In the genomic region with DNA sequence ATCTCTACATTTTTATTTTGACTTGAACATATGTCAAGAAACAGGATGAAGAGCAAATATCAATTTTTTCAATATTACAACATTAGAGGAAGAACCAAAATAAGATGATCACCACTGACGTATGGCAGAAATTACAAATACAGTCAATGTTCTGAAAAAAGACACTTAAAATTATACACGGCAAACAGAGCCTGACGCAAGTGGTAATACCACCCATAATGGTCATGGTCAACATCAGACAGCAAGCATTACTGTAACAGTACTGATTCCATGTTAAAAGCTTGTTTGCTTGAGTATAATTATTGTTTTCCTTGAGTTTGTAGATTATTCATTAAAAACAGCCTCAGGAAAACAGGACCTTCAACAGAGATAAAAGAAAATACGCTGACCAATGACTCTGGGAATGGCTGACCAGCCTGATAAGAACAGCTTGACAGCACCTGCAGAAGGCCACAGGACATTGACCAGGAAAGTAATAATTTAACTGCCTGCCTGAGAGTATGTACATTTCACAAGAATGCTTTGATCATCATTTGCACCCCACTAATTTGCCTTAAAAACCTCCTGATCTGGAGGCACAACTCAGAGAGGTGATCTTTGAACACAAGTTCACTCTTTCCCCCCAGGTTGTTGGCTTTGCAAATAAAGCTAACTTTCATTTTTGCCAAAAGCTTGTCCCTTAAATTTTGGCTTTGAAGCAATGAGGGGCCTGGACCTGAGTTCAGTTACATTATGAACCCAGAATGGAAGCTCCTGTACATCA, we compare ENCODE assay signal across 2 cellular contexts.
TF ChIP-seq lines count a peak whose summit lies in the region.

No MANE protein-coding gene starts in this region.

TF ChIP-seq in K562, 482 proteins besides CTCF, POLR2A, EP300 and RAD21 (continued from another document):
- TF ChIP-seq, protein P1, sequence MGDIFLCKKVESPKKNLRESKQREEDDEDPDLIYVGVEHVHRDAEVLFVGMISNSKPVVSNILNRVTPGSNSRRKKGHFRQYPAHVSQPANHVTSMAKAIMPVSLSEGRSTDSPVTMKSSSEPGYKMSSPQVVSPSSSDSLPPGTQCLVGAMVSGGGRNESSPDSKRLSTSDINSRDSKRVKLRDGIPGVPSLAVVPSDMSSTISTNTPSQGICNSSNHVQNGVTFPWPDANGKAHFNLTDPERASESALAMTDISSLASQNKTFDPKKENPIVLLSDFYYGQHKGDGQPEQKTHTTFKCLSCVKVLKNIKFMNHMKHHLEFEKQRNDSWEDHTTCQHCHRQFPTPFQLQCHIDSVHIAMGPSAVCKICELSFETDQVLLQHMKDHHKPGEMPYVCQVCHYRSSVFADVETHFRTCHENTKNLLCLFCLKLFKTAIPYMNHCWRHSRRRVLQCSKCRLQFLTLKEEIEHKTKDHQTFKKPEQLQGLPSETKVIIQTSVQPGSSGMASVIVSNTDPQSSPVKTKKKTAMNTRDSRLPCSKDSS (IDR thresholded peaks at IDR 0.05; ENCODE audit: low read depth, partially characterized antibody): no peak
- TF ChIP-seq CHD1 (IDR thresholded peaks at IDR 0.05; ENCODE audit: low read length) (no peak), ZNF324 (CRISPR knock-in tag; IDR thresholded peaks at IDR 0.05) (no peak), U2AF2 (optimal IDR thresholded peaks at IDR 0.05; ENCODE audit: low read depth, low read length) (no peak), TEAD4 (IDR thresholded peaks at IDR 0.05; ENCODE audit: low read length) (peak; percentile 73), TEAD4 (CRISPR knock-in tag; IDR thresholded peaks at IDR 0.05; ENCODE audit: borderline replicate concordance) (no peak), TCF7 (IDR thresholded peaks at IDR 0.05; ENCODE audit: borderline replicate concordance) (no peak)

TF ChIP-seq in HepG2, 621 proteins besides CTCF, POLR2A, EP300 and RAD21 (continued from another document and continues in another):
- TF ChIP-seq, protein P2, sequence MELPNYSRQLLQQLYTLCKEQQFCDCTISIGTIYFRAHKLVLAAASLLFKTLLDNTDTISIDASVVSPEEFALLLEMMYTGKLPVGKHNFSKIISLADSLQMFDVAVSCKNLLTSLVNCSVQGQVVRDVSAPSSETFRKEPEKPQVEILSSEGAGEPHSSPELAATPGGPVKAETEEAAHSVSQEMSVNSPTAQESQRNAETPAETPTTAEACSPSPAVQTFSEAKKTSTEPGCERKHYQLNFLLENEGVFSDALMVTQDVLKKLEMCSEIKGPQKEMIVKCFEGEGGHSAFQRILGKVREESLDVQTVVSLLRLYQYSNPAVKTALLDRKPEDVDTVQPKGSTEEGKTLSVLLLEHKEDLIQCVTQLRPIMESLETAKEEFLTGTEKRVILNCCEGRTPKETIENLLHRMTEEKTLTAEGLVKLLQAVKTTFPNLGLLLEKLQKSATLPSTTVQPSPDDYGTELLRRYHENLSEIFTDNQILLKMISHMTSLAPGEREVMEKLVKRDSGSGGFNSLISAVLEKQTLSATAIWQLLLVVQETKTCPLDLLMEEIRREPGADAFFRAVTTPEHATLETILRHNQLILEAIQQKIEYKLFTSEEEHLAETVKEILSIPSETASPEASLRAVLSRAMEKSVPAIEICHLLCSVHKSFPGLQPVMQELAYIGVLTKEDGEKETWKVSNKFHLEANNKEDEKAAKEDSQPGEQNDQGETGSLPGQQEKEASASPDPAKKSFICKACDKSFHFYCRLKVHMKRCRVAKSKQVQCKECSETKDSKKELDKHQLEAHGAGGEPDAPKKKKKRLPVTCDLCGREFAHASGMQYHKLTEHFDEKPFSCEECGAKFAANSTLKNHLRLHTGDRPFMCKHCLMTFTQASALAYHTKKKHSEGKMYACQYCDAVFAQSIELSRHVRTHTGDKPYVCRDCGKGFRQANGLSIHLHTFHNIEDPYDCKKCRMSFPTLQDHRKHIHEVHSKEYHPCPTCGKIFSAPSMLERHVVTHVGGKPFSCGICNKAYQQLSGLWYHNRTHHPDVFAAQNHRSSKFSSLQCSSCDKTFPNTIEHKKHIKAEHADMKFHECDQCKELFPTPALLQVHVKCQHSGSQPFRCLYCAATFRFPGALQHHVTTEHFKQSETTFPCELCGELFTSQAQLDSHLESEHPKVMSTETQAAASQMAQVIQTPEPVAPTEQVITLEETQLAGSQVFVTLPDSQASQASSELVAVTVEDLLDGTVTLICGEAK (IDR thresholded peaks at IDR 0.05): no peak
- TF ChIP-seq, protein P2 (CRISPR knock-in tag; IDR thresholded peaks at IDR 0.05): no peak; the same call in 1 of the 2 replicates
- no peak for TF ChIP-seq FOSL1 (CRISPR knock-in tag; IDR thresholded peaks at IDR 0.05; ENCODE audit: borderline replicate concordance)
- TF ChIP-seq, protein P3, sequence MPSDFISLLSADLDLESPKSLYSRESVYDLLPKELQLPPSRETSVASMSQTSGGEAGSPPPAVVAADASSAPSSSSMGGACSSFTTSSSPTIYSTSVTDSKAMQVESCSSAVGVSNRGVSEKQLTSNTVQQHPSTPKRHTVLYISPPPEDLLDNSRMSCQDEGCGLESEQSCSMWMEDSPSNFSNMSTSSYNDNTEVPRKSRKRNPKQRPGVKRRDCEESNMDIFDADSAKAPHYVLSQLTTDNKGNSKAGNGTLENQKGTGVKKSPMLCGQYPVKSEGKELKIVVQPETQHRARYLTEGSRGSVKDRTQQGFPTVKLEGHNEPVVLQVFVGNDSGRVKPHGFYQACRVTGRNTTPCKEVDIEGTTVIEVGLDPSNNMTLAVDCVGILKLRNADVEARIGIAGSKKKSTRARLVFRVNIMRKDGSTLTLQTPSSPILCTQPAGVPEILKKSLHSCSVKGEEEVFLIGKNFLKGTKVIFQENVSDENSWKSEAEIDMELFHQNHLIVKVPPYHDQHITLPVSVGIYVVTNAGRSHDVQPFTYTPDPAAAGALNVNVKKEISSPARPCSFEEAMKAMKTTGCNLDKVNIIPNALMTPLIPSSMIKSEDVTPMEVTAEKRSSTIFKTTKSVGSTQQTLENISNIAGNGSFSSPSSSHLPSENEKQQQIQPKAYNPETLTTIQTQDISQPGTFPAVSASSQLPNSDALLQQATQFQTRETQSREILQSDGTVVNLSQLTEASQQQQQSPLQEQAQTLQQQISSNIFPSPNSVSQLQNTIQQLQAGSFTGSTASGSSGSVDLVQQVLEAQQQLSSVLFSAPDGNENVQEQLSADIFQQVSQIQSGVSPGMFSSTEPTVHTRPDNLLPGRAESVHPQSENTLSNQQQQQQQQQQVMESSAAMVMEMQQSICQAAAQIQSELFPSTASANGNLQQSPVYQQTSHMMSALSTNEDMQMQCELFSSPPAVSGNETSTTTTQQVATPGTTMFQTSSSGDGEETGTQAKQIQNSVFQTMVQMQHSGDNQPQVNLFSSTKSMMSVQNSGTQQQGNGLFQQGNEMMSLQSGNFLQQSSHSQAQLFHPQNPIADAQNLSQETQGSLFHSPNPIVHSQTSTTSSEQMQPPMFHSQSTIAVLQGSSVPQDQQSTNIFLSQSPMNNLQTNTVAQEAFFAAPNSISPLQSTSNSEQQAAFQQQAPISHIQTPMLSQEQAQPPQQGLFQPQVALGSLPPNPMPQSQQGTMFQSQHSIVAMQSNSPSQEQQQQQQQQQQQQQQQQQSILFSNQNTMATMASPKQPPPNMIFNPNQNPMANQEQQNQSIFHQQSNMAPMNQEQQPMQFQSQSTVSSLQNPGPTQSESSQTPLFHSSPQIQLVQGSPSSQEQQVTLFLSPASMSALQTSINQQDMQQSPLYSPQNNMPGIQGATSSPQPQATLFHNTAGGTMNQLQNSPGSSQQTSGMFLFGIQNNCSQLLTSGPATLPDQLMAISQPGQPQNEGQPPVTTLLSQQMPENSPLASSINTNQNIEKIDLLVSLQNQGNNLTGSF (CRISPR knock-in tag; IDR thresholded peaks at IDR 0.05): no peak
- no peak for TF ChIP-seq ZC3H4 (CRISPR knock-in tag; IDR thresholded peaks at IDR 0.05; ENCODE audit: borderline replicate concordance)
- peak; percentile 97 for TF ChIP-seq NFIC (IDR thresholded peaks at IDR 0.05; ENCODE audit: low read length)
- TF ChIP-seq NR2F1 (CRISPR knock-in tag; IDR thresholded peaks at IDR 0.05): peak in 1 of 2 experiments; percentile 46; a peak in 1 of 4 replicates
- TF ChIP-seq, protein P4, sequence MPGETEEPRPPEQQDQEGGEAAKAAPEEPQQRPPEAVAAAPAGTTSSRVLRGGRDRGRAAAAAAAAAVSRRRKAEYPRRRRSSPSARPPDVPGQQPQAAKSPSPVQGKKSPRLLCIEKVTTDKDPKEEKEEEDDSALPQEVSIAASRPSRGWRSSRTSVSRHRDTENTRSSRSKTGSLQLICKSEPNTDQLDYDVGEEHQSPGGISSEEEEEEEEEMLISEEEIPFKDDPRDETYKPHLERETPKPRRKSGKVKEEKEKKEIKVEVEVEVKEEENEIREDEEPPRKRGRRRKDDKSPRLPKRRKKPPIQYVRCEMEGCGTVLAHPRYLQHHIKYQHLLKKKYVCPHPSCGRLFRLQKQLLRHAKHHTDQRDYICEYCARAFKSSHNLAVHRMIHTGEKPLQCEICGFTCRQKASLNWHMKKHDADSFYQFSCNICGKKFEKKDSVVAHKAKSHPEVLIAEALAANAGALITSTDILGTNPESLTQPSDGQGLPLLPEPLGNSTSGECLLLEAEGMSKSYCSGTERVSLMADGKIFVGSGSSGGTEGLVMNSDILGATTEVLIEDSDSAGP (CRISPR knock-in tag; IDR thresholded peaks at IDR 0.05; ENCODE audit: borderline replicate concordance): no peak
- TF ChIP-seq ASH2L (IDR thresholded peaks at IDR 0.05; ENCODE audit: insufficient read length, low read depth, low read length): peak; percentile 46
- peak; percentile 51; the same call in 1 of the 2 replicates for TF ChIP-seq KDM1A (CRISPR knock-in tag; IDR thresholded peaks at IDR 0.05)
- peak; percentile 72; the same call in 1 of the 2 replicates for TF ChIP-seq RFXAP (CRISPR knock-in tag; IDR thresholded peaks at IDR 0.05; ENCODE audit: borderline replicate concordance)
- TF ChIP-seq, protein P5, sequence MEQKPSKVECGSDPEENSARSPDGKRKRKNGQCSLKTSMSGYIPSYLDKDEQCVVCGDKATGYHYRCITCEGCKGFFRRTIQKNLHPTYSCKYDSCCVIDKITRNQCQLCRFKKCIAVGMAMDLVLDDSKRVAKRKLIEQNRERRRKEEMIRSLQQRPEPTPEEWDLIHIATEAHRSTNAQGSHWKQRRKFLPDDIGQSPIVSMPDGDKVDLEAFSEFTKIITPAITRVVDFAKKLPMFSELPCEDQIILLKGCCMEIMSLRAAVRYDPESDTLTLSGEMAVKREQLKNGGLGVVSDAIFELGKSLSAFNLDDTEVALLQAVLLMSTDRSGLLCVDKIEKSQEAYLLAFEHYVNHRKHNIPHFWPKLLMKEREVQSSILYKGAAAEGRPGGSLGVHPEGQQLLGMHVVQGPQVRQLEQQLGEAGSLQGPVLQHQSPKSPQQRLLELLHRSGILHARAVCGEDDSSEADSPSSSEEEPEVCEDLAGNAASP (CRISPR knock-in tag; IDR thresholded peaks at IDR 0.05; ENCODE audit: borderline replicate concordance): peak; percentile 84; the same call in 1 of the 2 replicates
- TF ChIP-seq, protein P6, sequence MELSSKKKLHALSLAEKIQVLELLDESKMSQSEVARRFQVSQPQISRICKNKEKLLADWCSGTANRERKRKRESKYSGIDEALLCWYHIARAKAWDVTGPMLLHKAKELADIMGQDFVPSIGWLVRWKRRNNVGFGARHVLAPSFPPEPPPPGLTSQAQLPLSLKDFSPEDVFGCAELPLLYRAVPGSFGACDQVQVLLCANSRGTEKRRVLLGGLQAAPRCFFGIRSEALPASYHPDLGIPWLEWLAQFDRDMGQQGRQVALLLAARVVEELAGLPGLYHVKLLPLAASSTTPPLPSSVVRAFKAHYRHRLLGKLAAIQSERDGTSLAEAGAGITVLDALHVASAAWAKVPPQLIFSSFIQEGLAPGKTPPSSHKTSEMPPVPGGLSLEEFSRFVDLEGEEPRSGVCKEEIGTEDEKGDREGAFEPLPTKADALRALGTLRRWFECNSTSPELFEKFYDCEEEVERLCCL (CRISPR knock-in tag; IDR thresholded peaks at IDR 0.05; ENCODE audit: borderline replicate concordance): no peak
- no peak for TF ChIP-seq KLF15 (CRISPR knock-in tag; IDR thresholded peaks at IDR 0.05; ENCODE audit: borderline replicate concordance)
- TF ChIP-seq KLF9 (CRISPR knock-in tag; IDR thresholded peaks at IDR 0.05; ENCODE audit: low read depth): no peak; the same call in 1 of the 2 replicates
- no peak for TF ChIP-seq SMARCE1 (IDR thresholded peaks at IDR 0.05; ENCODE audit: borderline replicate concordance)
- 0 out of 2 replicates have a peak, but pooled peaks have one; percentile 22 for TF ChIP-seq MAFF (IDR thresholded peaks at IDR 0.05; ENCODE audit: low read depth, low read length)
- TF ChIP-seq ZNF253 (CRISPR knock-in tag; IDR thresholded peaks at IDR 0.05; ENCODE audit: borderline replicate concordance): no peak
- TF ChIP-seq ZNF121 (CRISPR knock-in tag; IDR thresholded peaks at IDR 0.05): no peak
- no peak for TF ChIP-seq CCAR2 (optimal IDR thresholded peaks at IDR 0.05; ENCODE audit: low read depth, low read length)
- 0 out of 2 replicates have a peak, but pooled peaks have one; percentile 62 for TF ChIP-seq KAT8 (CRISPR knock-in tag; IDR thresholded peaks at IDR 0.05)
- TF ChIP-seq HOXA9 (CRISPR knock-in tag; IDR thresholded peaks at IDR 0.05; ENCODE audit: borderline replicate concordance): no peak
- TF ChIP-seq, protein P7, sequence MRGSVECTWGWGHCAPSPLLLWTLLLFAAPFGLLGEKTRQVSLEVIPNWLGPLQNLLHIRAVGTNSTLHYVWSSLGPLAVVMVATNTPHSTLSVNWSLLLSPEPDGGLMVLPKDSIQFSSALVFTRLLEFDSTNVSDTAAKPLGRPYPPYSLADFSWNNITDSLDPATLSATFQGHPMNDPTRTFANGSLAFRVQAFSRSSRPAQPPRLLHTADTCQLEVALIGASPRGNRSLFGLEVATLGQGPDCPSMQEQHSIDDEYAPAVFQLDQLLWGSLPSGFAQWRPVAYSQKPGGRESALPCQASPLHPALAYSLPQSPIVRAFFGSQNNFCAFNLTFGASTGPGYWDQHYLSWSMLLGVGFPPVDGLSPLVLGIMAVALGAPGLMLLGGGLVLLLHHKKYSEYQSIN (CRISPR knock-in tag; IDR thresholded peaks at IDR 0.05; ENCODE audit: borderline replicate concordance): no peak
- no peak for TF ChIP-seq DNMT1 (CRISPR knock-in tag; IDR thresholded peaks at IDR 0.05)
- TF ChIP-seq FOXP1 (IDR thresholded peaks at IDR 0.05): peak; percentile 46; the same call in 1 of the 2 replicates
- peak; percentile 94 for TF ChIP-seq FOXP1 (CRISPR knock-in tag; IDR thresholded peaks at IDR 0.05)
- no peak for TF ChIP-seq HCFC1 (IDR thresholded peaks at IDR 0.05; ENCODE audit: low read depth, low read length)
